In genomic region chr18:8713691-8714090, GRCh38 we compare ENCODE assay signal across 27 cellular contexts. TPM values are rescaled to one million over a fixed set of nuclear protein-coding genes. Genes with fewer than 3 reads are reported as not detected.
"Had no signal": no experiment of that assay in that cellular context is flagged by ENCODE, and none has a peak within 500 bp of the region (broad histone marks: within the 10 kb centered on the region; RNA-seq: fewer than 3 reads in every experiment).

No MANE protein-coding gene starts in this region.

- H3K27ac ChIP-seq: foreskin keratinocyte, left ventricle myocardium inferior, pancreas, right lobe of liver, uterus had no signal

- H3K9me3 Mint-ChIP-seq: activated CD4-positive, alpha-beta T cell treated with anti-CD3 and anti-CD28 coated beads, Interleukin-2, amount 10 ng/mL, durations not matched to agents 7 days and 5 days; activated CD8-positive, alpha-beta T cell treated with anti-CD3 and anti-CD28 coated beads for 36 hours; natural killer cell treated with Interleukin-12 subunit alpha and Interleukin-12 subunit beta and Interleukin-15 and Interleukin-18, amount 100 ng/mL, for 72 hours; stimulated activated memory B cell treated with anti-CD40 and anti-IgM and Interleukin-4, amounts not matched to agents 10 μg/mL and 1 μg/mL and 100 μg/mL, for 72 hours had no signal

- H3K27ac Mint-ChIP-seq: activated CD4-positive, alpha-beta T cell treated with anti-CD3 and anti-CD28 coated beads, Interleukin-2, amount 10 ng/mL, durations not matched to agents 7 days and 5 days; activated CD8-positive, alpha-beta memory T cell treated with anti-CD3 and anti-CD28 coated beads, Interleukin-2, amount 10 ng/mL, durations not matched to agents 7 days and 5 days; activated CD8-positive, alpha-beta T cell treated with anti-CD3 and anti-CD28 coated beads for 36 hours; activated naive CD4-positive, alpha-beta T cell treated with anti-CD3 and anti-CD28 coated beads, Interleukin-2, amount 10 ng/mL, durations not matched to agents 7 days and 5 days; immature natural killer cell; mesothelial cell of epicardium; natural killer cell treated with Interleukin-12 subunit alpha and Interleukin-12 subunit beta and Interleukin-15 and Interleukin-18, amount 100 ng/mL, for 72 hours; stimulated activated memory B cell treated with anti-CD40 and anti-IgM and Interleukin-4, amounts not matched to agents 10 μg/mL and 1 μg/mL and 100 μg/mL, for 72 hours; T-helper 17 cell had no signal

- H3K4me1 ChIP-seq: foreskin keratinocyte, left ventricle myocardium inferior, pancreas, right lobe of liver, uterus had no signal

- H3K9me3 ChIP-seq: left ventricle myocardium inferior, pancreas, right lobe of liver, stomach, uterus had no signal

- H3K36me3 Mint-ChIP-seq: activated CD8-positive, alpha-beta memory T cell treated with anti-CD3 and anti-CD28 coated beads, Interleukin-2, amount 10 ng/mL, durations not matched to agents 7 days and 5 days; activated naive CD4-positive, alpha-beta T cell treated with anti-CD3 and anti-CD28 coated beads, Interleukin-2, amount 10 ng/mL, durations not matched to agents 7 days and 5 days; natural killer cell treated with Interleukin-12 subunit alpha and Interleukin-12 subunit beta and Interleukin-15 and Interleukin-18, amount 100 ng/mL, for 72 hours; stimulated activated memory B cell treated with anti-CD40 and anti-IgM and Interleukin-4, amounts not matched to agents 10 μg/mL and 1 μg/mL and 100 μg/mL, for 72 hours had no signal

- H3K27me3 Mint-ChIP-seq: brain had no signal

- ATAC-seq: activated CD4-positive, CD25-positive, alpha-beta regulatory T cell treated with anti-CD3 and anti-CD28 coated beads, Interleukin-2, amount 50 U/mL, for 24 hours; activated CD8-positive, alpha-beta memory T cell treated with anti-CD3 and anti-CD28 coated beads, Interleukin-2, amount 10 ng/mL, durations not matched to agents 7 days and 5 days; activated CD8-positive, alpha-beta T cell treated with anti-CD3 and anti-CD28 coated beads for 36 hours; foreskin keratinocyte; natural killer cell treated with Interleukin-12 subunit alpha and Interleukin-12 subunit beta and Interleukin-15 and Interleukin-18, amount 100 ng/mL, for 72 hours; pancreas; right lobe of liver; stimulated activated memory B cell treated with anti-CD40 and anti-IgM and Interleukin-4, amounts not matched to agents 10 μg/mL and 1 μg/mL and 100 μg/mL, for 72 hours; T-helper 17 cell had no signal

- H3K4me3 ChIP-seq: left ventricle myocardium inferior, pancreas, right lobe of liver, stomach, uterus had no signal

- FAIRE-seq: pancreas, small intestine had no signal

- H3K36me3 ChIP-seq: left ventricle myocardium inferior, pancreas, right lobe of liver, stomach, uterus had no signal

- H3K27me3 ChIP-seq: foreskin keratinocyte, pancreas, right lobe of liver, stomach, uterus had no signal

- H3K4me1 Mint-ChIP-seq: activated CD4-positive, alpha-beta T cell treated with anti-CD3 and anti-CD28 coated beads, Interleukin-2, amount 10 ng/mL, durations not matched to agents 7 days and 5 days; activated CD8-positive, alpha-beta memory T cell treated with anti-CD3 and anti-CD28 coated beads, Interleukin-2, amount 10 ng/mL, durations not matched to agents 7 days and 5 days; activated naive CD4-positive, alpha-beta T cell treated with anti-CD3 and anti-CD28 coated beads, Interleukin-2, amount 10 ng/mL, durations not matched to agents 7 days and 5 days; immature natural killer cell; stimulated activated memory B cell treated with anti-CD40 and anti-IgM and Interleukin-4, amounts not matched to agents 10 μg/mL and 1 μg/mL and 100 μg/mL, for 72 hours; T-helper 17 cell had no signal

- DNase-seq: activated CD4-positive, alpha-beta T cell treated with anti-CD3 and anti-CD28 coated beads, Interleukin-2, amount 10 ng/mL, durations not matched to agents 7 days and 5 days; activated CD8-positive, alpha-beta memory T cell treated with anti-CD3 and anti-CD28 coated beads, Interleukin-2, amount 10 ng/mL, durations not matched to agents 7 days and 5 days; activated CD8-positive, alpha-beta T cell treated with anti-CD3 and anti-CD28 coated beads for 36 hours; activated effector memory CD4-positive, alpha-beta T cell treated with anti-CD3 and anti-CD28 coated beads, Interleukin-2, amount 50 U/mL, for 16 hours; activated naive CD4-positive, alpha-beta T cell treated with anti-CD3 and anti-CD28 coated beads, Interleukin-2, amount 10 ng/mL, durations not matched to agents 7 days and 5 days; activated T-cell treated with anti-CD3 and anti-CD28 coated beads for 4 hours; amygdala; dermis blood vessel endothelial cell; effector CD8-positive, alpha-beta T cell; erythroblast; foreskin keratinocyte; immature natural killer cell; kidney glomerular epithelial cell; left ventricle myocardium inferior; pancreas; right lobe of liver; small intestine; stimulated activated CD4-positive, alpha-beta T cell treated with anti-CD3 and anti-CD28 coated beads, Interleukin-2, amount 100 ng/mL, for 24 hours; stomach; T-helper 17 cell; trophoblast cell; uterus had no signal

- H3K4me3 Mint-ChIP-seq: activated CD4-positive, alpha-beta T cell treated with anti-CD3 and anti-CD28 coated beads, Interleukin-2, amount 10 ng/mL, durations not matched to agents 7 days and 5 days; activated CD8-positive, alpha-beta memory T cell treated with anti-CD3 and anti-CD28 coated beads, Interleukin-2, amount 10 ng/mL, durations not matched to agents 7 days and 5 days; activated CD8-positive, alpha-beta T cell treated with anti-CD3 and anti-CD28 coated beads for 36 hours; activated naive CD4-positive, alpha-beta T cell treated with anti-CD3 and anti-CD28 coated beads, Interleukin-2, amount 10 ng/mL, durations not matched to agents 7 days and 5 days; immature natural killer cell; mesothelial cell of epicardium; natural killer cell treated with Interleukin-12 subunit alpha and Interleukin-12 subunit beta and Interleukin-15 and Interleukin-18, amount 100 ng/mL, for 72 hours; stimulated activated memory B cell treated with anti-CD40 and anti-IgM and Interleukin-4, amounts not matched to agents 10 μg/mL and 1 μg/mL and 100 μg/mL, for 72 hours; T-helper 17 cell had no signal

RNA-seq across cellular contexts. Expression of gene MTCL1, which starts 8.3 kb away (rescaled TPM):
- polyA plus RNA-seq: immature natural killer cell had no signal
